Comparison of ENCODE assay signal across 8 cellular contexts in genomic region chr3:184227481-184227935, GRCh38. TPM values are rescaled to one million over a fixed set of nuclear protein-coding genes. Genes with fewer than 3 reads are reported as not detected.
DNase-seq lines count a peak whose midpoint lies in the region; ATAC-seq, FAIRE-seq and TF ChIP-seq lines count a peak whose summit lies in the region.

No MANE protein-coding gene starts in this region.

- H3K36me3 Mint-ChIP-seq in activated CD4-positive, alpha-beta memory T cell treated with anti-CD3 and anti-CD28 coated beads for 36 hours, result no peaks in the 10 kb centered on the region

- H3K27me3 ChIP-seq in endothelial cell of umbilical vein (ENCODE audit: control insufficient read depth in 2 of 2, insufficient read depth in 2 of 2, low read length in 2 of 2) (peaks cover 34 to 53% of the 10 kb centered on the region in 2 experiments), psoas muscle (ENCODE audit: insufficient read depth in 3 of 3, low read length in 2 of 3) (peaks cover 0 to 54% (median 16%) of the 10 kb centered on the region in 3 donors)

- ATAC-seq in psoas muscle (peak; percentile 48 to 69 (median 59)), HG03571 (IDR thresholded peaks at IDR 0.05; ENCODE audit: unreplicated experiment) (no peak), HG03108 (IDR thresholded peaks at IDR 0.05; ENCODE audit: unreplicated experiment) (no peak)

- WGBS in psoas muscle, 3 donors, result 55 to 62% (median 58%) methylated on average over 2 of the region's 2 CpGs

- H3K36me3 ChIP-seq in endothelial cell of umbilical vein (ENCODE audit: control insufficient read depth in 2 of 2, extremely low read depth in 1 of 2, insufficient read depth in 2 of 2, low read length in 2 of 2) (no peaks in the 10 kb centered on the region), psoas muscle (ENCODE audit: insufficient read depth in 1 of 2, low read depth in 1 of 2) (no peaks in the 10 kb centered on the region)

- dilution Hi-C loops in endothelial cell of umbilical vein (cut with MboI; ENCODE audit: extremely low pct_ligation_motif_present, low sequenced_read_pairs), result no loop called here

- intact Hi-C loops in activated CD4-positive, alpha-beta memory T cell treated with anti-CD3 and anti-CD28 coated beads for 36 hours (cut with micrococcal nuclease), result loop anchor here (1.0 kb wide), 2 partner anchors 23 to 62 kb away; no protein-coding TSS in a partner anchor
- intact Hi-C loops in endothelial cell of umbilical vein (cut with micrococcal nuclease) (loop anchor here (1.0 to 5.0 kb wide), 3 partner anchors 23 to 62 kb away; partner anchors contain the start of gene ABCF3), psoas muscle (cut with DNase I) (no loop called here)

- in situ Hi-C loops in ACHN (cut with HindIII; ENCODE audit: low pct_ligation_motif_present, low pct_unique_long_range_greater_than_20kb, low sequenced_read_pairs), result no loop called here

- DNase-seq in ACHN, result peak; percentile 36
- peak; percentile 56 for DNase-seq in NCI-H1105 treated with DMSO at 0.1 percent for 48 hours (lab: John Stamatoyannopoulos, UW)
- peak; percentile 60 for DNase-seq in activated CD4-positive, alpha-beta memory T cell treated with anti-CD3 and anti-CD28 coated beads for 36 hours
- peak; percentile 36 for DNase-seq in endothelial cell of umbilical vein (ENCODE audit: low read depth, low spot score)
- DNase-seq in psoas muscle, result peak in 1 of 2 donors; percentile 56

- no peaks in the 10 kb centered on the region for H3K79me2 ChIP-seq in endothelial cell of umbilical vein (ENCODE audit: control insufficient read depth, insufficient read depth, low read length)

- CTCF ChIA-PET in activated CD4-positive, alpha-beta memory T cell treated with anti-CD3 and anti-CD28 coated beads for 36 hours (lab: Charles Lee), result interaction anchor here (0.6 to 5.4 kb wide), 41 partner anchors 10 to 343 kb away, joined by 3 to 94 read pairs (median 5); partner anchors contain the start of genes ABCC5, ALG3, CAMK2N2 and DVL3
- CTCF ChIA-PET in endothelial cell of umbilical vein (lab: Charles Lee), result interaction anchor here (0.6 to 4.3 kb wide), 44 partner anchors 11 to 330 kb away, joined by 3 to 98 read pairs (median 6); partner anchors contain the start of genes ABCF3, AP2M1, CAMK2N2 and DVL3

- POLR2A ChIA-PET in activated CD4-positive, alpha-beta memory T cell treated with anti-CD3 and anti-CD28 coated beads for 36 hours (lab: Charles Lee), result interaction anchor here (1.6 kb wide), 1 partner anchor 22 kb away, joined by 5 read pairs; the partner anchor contains the start of gene EEF1AKMT4
- POLR2A ChIA-PET in endothelial cell of umbilical vein (lab: Charles Lee), result no interaction called here

- no peak overlapping the region for H3K4me3 Mint-ChIP-seq in activated CD4-positive, alpha-beta memory T cell treated with anti-CD3 and anti-CD28 coated beads for 36 hours

- FAIRE-seq in endothelial cell of umbilical vein (lab: Jason Lieb, UNC), result peak; percentile 62

- no peak for TF ChIP-seq POLR2A in endothelial cell of umbilical vein (IDR thresholded peaks at IDR 0.05; ENCODE audit: low read depth, low read length)

- peak; percentile 97 for TF ChIP-seq CTCF in GM12872 (IDR thresholded peaks at IDR 0.05; ENCODE audit: insufficient read depth, low read depth, low read length)
- TF ChIP-seq CTCF in endothelial cell of umbilical vein (IDR thresholded peaks at IDR 0.05; ENCODE audit: extremely low read depth in 1 of 2, insufficient read depth in 1 of 2, low read depth in 1 of 2, low read length in 2 of 2), result peak; percentile 57 to 91
- TF ChIP-seq CTCF in psoas muscle (IDR thresholded peaks at IDR 0.05), result peak; percentile 77

- H3K9ac ChIP-seq in endothelial cell of umbilical vein (replicated peaks; ENCODE audit: extremely low read depth, insufficient read depth, low read length), result no peak overlapping the region

- peaks cover 9% of the 10 kb centered on the region for H3K4me1 Mint-ChIP-seq in activated CD4-positive, alpha-beta memory T cell treated with anti-CD3 and anti-CD28 coated beads for 36 hours (ENCODE audit: low read depth)

- H3K27ac Mint-ChIP-seq in activated CD4-positive, alpha-beta memory T cell treated with anti-CD3 and anti-CD28 coated beads for 36 hours, result no peak overlapping the region

- no TSS peak for BruUV-seq in endothelial cell of umbilical vein (replicated peaks; lab: Mats Ljungman, UMichigan)

- no peaks in the 10 kb centered on the region for H3K9me3 Mint-ChIP-seq in activated CD4-positive, alpha-beta memory T cell treated with anti-CD3 and anti-CD28 coated beads for 36 hours

- no peak overlapping the region for H2AFZ ChIP-seq in endothelial cell of umbilical vein (ENCODE audit: low read depth, low read length)

- H3K4me3 ChIP-seq in endothelial cell of umbilical vein (replicated peaks in 1 of 3; ENCODE audit: insufficient read depth in 1 of 3, low read depth in 1 of 3, low read length in 3 of 3) (no peak overlapping the region), psoas muscle (no peak overlapping the region)

- H3K9me1 ChIP-seq in endothelial cell of umbilical vein (replicated peaks; ENCODE audit: control insufficient read depth, extremely low read depth, insufficient read depth, low read length), result no peaks in the 10 kb centered on the region

- peaks cover 44% of the 10 kb centered on the region for H3K27me3 Mint-ChIP-seq in activated CD4-positive, alpha-beta memory T cell treated with anti-CD3 and anti-CD28 coated beads for 36 hours

- H3K27ac ChIP-seq in endothelial cell of umbilical vein (ENCODE audit: insufficient read depth, low read depth, low read length) (no peak overlapping the region), psoas muscle (no peak overlapping the region)

- H4K20me1 ChIP-seq in endothelial cell of umbilical vein (replicated peaks; ENCODE audit: control insufficient read depth, extremely low read depth, insufficient read depth, low read length), result no peaks in the 10 kb centered on the region

- H3K4me1 ChIP-seq in endothelial cell of umbilical vein (ENCODE audit: control insufficient read depth, extremely low read depth, insufficient read depth, low read length) (peaks cover 4% of the 10 kb centered on the region), psoas muscle (no peaks in the 10 kb centered on the region)

- no peak overlapping the region for H3K4me2 ChIP-seq in endothelial cell of umbilical vein (ENCODE audit: insufficient read depth, low read length)

- H3K9me3 ChIP-seq in endothelial cell of umbilical vein (replicated peaks; ENCODE audit: control insufficient read depth, insufficient read depth, low read length) (no peaks in the 10 kb centered on the region), psoas muscle (no peaks in the 10 kb centered on the region)

RNA-seq across cellular contexts. Expression of gene VWA5B2, which starts 1.9 kb away (rescaled TPM):
- not detected for total RNA-seq in activated CD4-positive, alpha-beta memory T cell treated with anti-CD3 and anti-CD28 coated beads for 36 hours
- total RNA-seq in endothelial cell of umbilical vein (not detected in 2 replicates), psoas muscle (under 1 TPM in 1 of 4 donors, not detected in 3; 0.26 TPM)
- polyA plus RNA-seq in endothelial cell of umbilical vein (0.03 TPM in 1 of 2 replicates, not detected in the other), psoas muscle (under 1 TPM; 0.03 to 0.06 (median 0.04) TPM)
- not detected in 2 replicates for polyA plus RNA-seq in endothelial cell of umbilical vein (2011; cell fraction: cytosol; rRNA removed)
- 0.31 TPM in 1 of 2 replicates, not detected in the other for polyA plus RNA-seq in endothelial cell of umbilical vein (2011; cell fraction: nucleus; rRNA removed)
- not detected in 2 replicates for polyA plus RNA-seq in endothelial cell of umbilical vein (2012)
- polyA minus RNA-seq in endothelial cell of umbilical vein, result not detected in 2 replicates
- polyA minus RNA-seq in endothelial cell of umbilical vein (2011; cell fraction: cytosol; rRNA and poly(A)+ RNA removed), result not detected
- not detected in 2 replicates for polyA minus RNA-seq in endothelial cell of umbilical vein (2011; cell fraction: nucleus; rRNA and poly(A)+ RNA removed)

RNA-seq across cellular contexts. Expression of gene ALG3, which starts 21.3 kb away (rescaled TPM):
- total RNA-seq in activated CD4-positive, alpha-beta memory T cell treated with anti-CD3 and anti-CD28 coated beads for 36 hours, result 10 to 100 TPM; 31.6 to 34.1 TPM
- 37.7 and 42.9 TPM in 2 replicates for total RNA-seq in endothelial cell of umbilical vein
- polyA plus RNA-seq in endothelial cell of umbilical vein, result 99.9 and 102 TPM in 2 replicates
- polyA plus RNA-seq in endothelial cell of umbilical vein (2011; cell fraction: cytosol; rRNA removed), result 39.2 and 44.1 TPM in 2 replicates
- polyA plus RNA-seq in endothelial cell of umbilical vein (2011; cell fraction: nucleus; rRNA removed), result 45.4 and 49.9 TPM in 2 replicates
- polyA plus RNA-seq in endothelial cell of umbilical vein (2012), result 32.7 and 35.5 TPM in 2 replicates
- polyA minus RNA-seq in endothelial cell of umbilical vein, result 126 and 132 TPM in 2 replicates
- polyA minus RNA-seq in endothelial cell of umbilical vein (2011; cell fraction: cytosol; rRNA and poly(A)+ RNA removed), result 129 TPM
- 38.5 and 50.1 TPM in 2 replicates for polyA minus RNA-seq in endothelial cell of umbilical vein (2011; cell fraction: nucleus; rRNA and poly(A)+ RNA removed)
- 10 to 100 TPM; 15.8 to 36.7 (median 28.8) TPM for total RNA-seq in psoas muscle
- 10 to 100 TPM; 37.5 to 93.7 (median 38.3) TPM for polyA plus RNA-seq in psoas muscle

RNA-seq across cellular contexts. Expression of gene EEF1AKMT4, which starts 22.0 kb away (rescaled TPM):
- total RNA-seq in activated CD4-positive, alpha-beta memory T cell treated with anti-CD3 and anti-CD28 coated beads for 36 hours, result 1 to 10 TPM; 3.5 to 4.4 TPM
- total RNA-seq in endothelial cell of umbilical vein (3.3 and 3.4 TPM in 2 replicates), psoas muscle (1 to 10 TPM; 1.8 to 8.2 (median 6.2) TPM)
- polyA plus RNA-seq in endothelial cell of umbilical vein (8.0 and 9.8 TPM in 2 replicates), psoas muscle (10 to 100 TPM in 2 of 3 donors, 1 to 10 TPM in 1; 9.0 to 25.5 (median 10.1) TPM)
- polyA plus RNA-seq in endothelial cell of umbilical vein (2011; cell fraction: cytosol; rRNA removed), result 6.4 and 7.0 TPM in 2 replicates
- 2.3 TPM in 2 replicates for polyA plus RNA-seq in endothelial cell of umbilical vein (2011; cell fraction: nucleus; rRNA removed)
- polyA plus RNA-seq in endothelial cell of umbilical vein (2012), result 4.0 and 4.9 TPM in 2 replicates
- 7.3 and 7.5 TPM in 2 replicates for polyA minus RNA-seq in endothelial cell of umbilical vein
- polyA minus RNA-seq in endothelial cell of umbilical vein (2011; cell fraction: cytosol; rRNA and poly(A)+ RNA removed), result 20.9 TPM
- 1.4 and 1.5 TPM in 2 replicates for polyA minus RNA-seq in endothelial cell of umbilical vein (2011; cell fraction: nucleus; rRNA and poly(A)+ RNA removed)

RNA-seq across cellular contexts. Expression of gene CAMK2N2, which starts 33.8 kb away (rescaled TPM):
- under 1 TPM; 0.21 to 0.51 TPM for total RNA-seq in activated CD4-positive, alpha-beta memory T cell treated with anti-CD3 and anti-CD28 coated beads for 36 hours
- total RNA-seq in endothelial cell of umbilical vein (not detected in 2 replicates), psoas muscle (not detected)
- polyA plus RNA-seq in endothelial cell of umbilical vein (0.11 TPM in 1 of 2 replicates, not detected in the other), psoas muscle (under 1 TPM in 2 of 3 donors, not detected in 1; 0.01 to 0.52 TPM)
- 0.06 and 0.07 TPM in 2 replicates for polyA plus RNA-seq in endothelial cell of umbilical vein (2011; cell fraction: cytosol; rRNA removed)
- polyA plus RNA-seq in endothelial cell of umbilical vein (2011; cell fraction: nucleus; rRNA removed), result not detected in 2 replicates
- not detected in 2 replicates for polyA plus RNA-seq in endothelial cell of umbilical vein (2012)
- polyA minus RNA-seq in endothelial cell of umbilical vein, result 0.19 TPM in 1 of 2 replicates, not detected in the other
- 5.5 TPM for polyA minus RNA-seq in endothelial cell of umbilical vein (2011; cell fraction: cytosol; rRNA and poly(A)+ RNA removed)
- polyA minus RNA-seq in endothelial cell of umbilical vein (2011; cell fraction: nucleus; rRNA and poly(A)+ RNA removed), result not detected in 2 replicates

RNA-seq across cellular contexts. Expression of gene ABCF3, which starts 41.5 kb away (rescaled TPM):
- 10 to 100 TPM; 41.2 to 48.7 TPM for total RNA-seq in activated CD4-positive, alpha-beta memory T cell treated with anti-CD3 and anti-CD28 coated beads for 36 hours
- total RNA-seq in endothelial cell of umbilical vein (65.6 and 68.8 TPM in 2 replicates), psoas muscle (10 to 100 TPM; 44.1 to 93.0 (median 72.7) TPM)
- polyA plus RNA-seq in endothelial cell of umbilical vein (73.4 and 93.9 TPM in 2 replicates), psoas muscle (100 to 1,000 TPM in 1 of 3 donors, 10 to 100 TPM in 2; 68.5 to 108 (median 79.3) TPM)
- 45.0 and 49.5 TPM in 2 replicates for polyA plus RNA-seq in endothelial cell of umbilical vein (2011; cell fraction: cytosol; rRNA removed)
- polyA plus RNA-seq in endothelial cell of umbilical vein (2011; cell fraction: nucleus; rRNA removed), result 207 and 224 TPM in 2 replicates
- polyA plus RNA-seq in endothelial cell of umbilical vein (2012), result 34.2 and 44.9 TPM in 2 replicates
- polyA minus RNA-seq in endothelial cell of umbilical vein, result 122 and 126 TPM in 2 replicates
- 69.3 TPM for polyA minus RNA-seq in endothelial cell of umbilical vein (2011; cell fraction: cytosol; rRNA and poly(A)+ RNA removed)
- 68.6 and 77.4 TPM in 2 replicates for polyA minus RNA-seq in endothelial cell of umbilical vein (2011; cell fraction: nucleus; rRNA and poly(A)+ RNA removed)

Comparison
In these comparisons a context has a peak if more than half of its experiments do, and no peak if none do; other contexts are left out.
1. ATAC-seq: peak in psoas muscle (4 of 4); none in HG03571 (single experiment) and HG03108 (single experiment).
2. intact Hi-C loops: an anchor here in activated CD4-positive, alpha-beta memory T cell treated with anti-CD3 and anti-CD28 coated beads for 36 hours (1.0 kb wide) and endothelial cell of umbilical vein (1.0 to 5.0 kb wide); none called in psoas muscle.
3. Peak in every context shown above with its lines, with median percentiles within 50 percentile points of each other: CTCF ChIP-seq.